Comparison of ENCODE assay signal across 11 cellular contexts in the genomic region with DNA sequence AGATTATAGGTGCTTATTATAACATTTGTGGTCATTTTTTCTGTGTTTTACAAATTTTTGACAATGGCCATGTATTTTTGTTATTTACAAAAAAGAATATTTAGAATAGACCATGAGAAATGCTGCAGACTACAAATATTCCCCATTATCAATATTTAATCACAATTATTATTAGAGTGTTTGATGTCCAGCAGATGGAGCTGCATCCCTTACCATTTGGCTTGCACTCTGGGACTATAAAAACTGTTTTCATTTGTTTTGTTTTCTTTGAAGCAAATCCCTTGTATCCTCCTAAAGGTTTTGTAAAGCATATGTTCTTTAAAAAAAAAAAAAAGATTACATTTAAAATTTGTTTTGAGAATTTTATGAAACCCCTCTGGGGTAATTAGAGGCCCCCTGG.
A peak's percentile ranks its signal among the peaks of the same experiment; 100 is the strongest.
DNase-seq lines count a peak whose midpoint lies in the region; ATAC-seq and TF ChIP-seq lines count a peak whose summit lies in the region.
"Had no signal": no experiment of that assay in that cellular context is flagged by ENCODE, and none has a peak within 500 bp of the region (broad histone marks: within the 10 kb centered on the region; RNA-seq: fewer than 3 reads in every experiment).

No MANE protein-coding gene starts in this region.

- no peaks in the 10 kb centered on the region for H3K9me3 ChIP-seq in uterus

- no peak overlapping the region for H3K4me3 ChIP-seq in epithelial cell of esophagus (ENCODE audit: low read length)
- H3K4me3 ChIP-seq in retinal pigment epithelial cell (ENCODE audit: low read length): no peak overlapping the region
- no peak overlapping the region for H3K4me3 ChIP-seq in uterus

- no peaks in the 10 kb centered on the region for H3K4me1 ChIP-seq in uterus

- no peak for TF ChIP-seq POLR2A in uterus (IDR thresholded peaks at IDR 0.05)

- no peak overlapping the region for H3K27ac ChIP-seq in uterus

- no peak for ATAC-seq in HG02610 (IDR thresholded peaks at IDR 0.05; ENCODE audit: unreplicated experiment)
- ATAC-seq: WTC11 had no signal

- intact Hi-C loops in uterus (cut with DNase I; ENCODE audit: low total_unique reads): no loop called here

- TF ChIP-seq CTCF in epithelial cell of esophagus (IDR thresholded peaks at IDR 0.05; ENCODE audit: insufficient read depth, low read depth, low read length, missing control alignments): peak; percentile 41
- TF ChIP-seq CTCF in retinal pigment epithelial cell (conservative IDR thresholded peaks at IDR 0.05; ENCODE audit: low read depth, low read length): peak; percentile 53
- no peak for TF ChIP-seq CTCF in uterus (IDR thresholded peaks at IDR 0.05)

- no peaks in the 10 kb centered on the region for H3K27me3 ChIP-seq in uterus

- DNase-seq in SIG-M5 treated with dmso at 0.1 percent for 504 hours (lab: John Stamatoyannopoulos, UW; ENCODE audit: unreplicated experiment): peak; percentile 0
- no peak for DNase-seq in SIG-M5 (lab: John Stamatoyannopoulos, UW)
- DNase-seq in NCI-H524 treated with DMSO at 0.1 percent for 48 hours (lab: John Stamatoyannopoulos, UW): peak; percentile 8
- DNase-seq in epithelial cell of esophagus (ENCODE audit: low read depth): peak; percentile 21
- no peak for DNase-seq in retinal pigment epithelial cell (ENCODE audit: low read depth)
- no peak for DNase-seq in uterus
- DNase-seq in AML-193 (lab: John Stamatoyannopoulos, UW): no peak
- DNase-seq: activated naive CD8-positive, alpha-beta T cell treated with anti-CD3 and anti-CD28 coated beads for 36 hours; CD4-positive, alpha-beta memory T cell had no signal

- no peaks in the 10 kb centered on the region for H3K36me3 ChIP-seq in uterus

Comparison
In these comparisons a context has a peak if more than half of its experiments do, and no peak if none do; other contexts are left out.
1. DNase-seq: peak in SIG-M5 treated with dmso at 0.1 percent for 504 hours (single experiment), NCI-H524 treated with DMSO at 0.1 percent for 48 hours (single experiment) and epithelial cell of esophagus (single experiment); none in SIG-M5 (single experiment), retinal pigment epithelial cell (single experiment), uterus (0 of 2) and AML-193 (0 of 2).
2. CTCF ChIP-seq: peak in epithelial cell of esophagus (single experiment) and retinal pigment epithelial cell (single experiment); none in uterus (0 of 4).